Comparison of ENCODE assay signal across 12 cellular contexts in genomic region chr4:77022581-77023133, GRCh38. TPM values are rescaled to one million over a fixed set of nuclear protein-coding genes. Genes with fewer than 3 reads are reported as not detected.
DNase-seq lines count a peak whose midpoint lies in the region; ATAC-seq, FAIRE-seq and TF ChIP-seq lines count a peak whose summit lies in the region.
"Had no signal": no experiment of that assay in that cellular context is flagged by ENCODE, and none has a peak within 500 bp of the region (broad histone marks: within the 10 kb centered on the region; RNA-seq: fewer than 3 reads in every experiment).

No MANE protein-coding gene starts in this region.

- TF ChIP-seq POLR2A in breast epithelium (IDR thresholded peaks at IDR 0.05) = no peak

- H3K27ac Mint-ChIP-seq in MCF 10A (ENCODE audit: low read depth, unreplicated experiment) (no peak overlapping the region), brain (peak overlapping the region; percentile 50 to 89 (median 85))
- H3K27ac Mint-ChIP-seq in effector memory CD8-positive, alpha-beta T cell = no peak overlapping the region
- H3K27ac Mint-ChIP-seq: activated CD4-positive, alpha-beta T cell treated with anti-CD3 and anti-CD28 coated beads, Interleukin-2, amount 10 ng/mL, durations not matched to agents 7 days and 5 days; activated naive CD8-positive, alpha-beta T cell treated with anti-CD3 and anti-CD28 coated beads, Interleukin-2, amount 50 U/mL, for 24 hours had no signal

- DNase-seq in breast epithelium (ENCODE audit: low spot score in 2 of 2) (no peak), MCF 10A (ENCODE audit: unreplicated experiment) (no peak), iris pigment epithelial cell (ENCODE audit: low read depth) (peak; percentile 90), urothelium cell line (ENCODE audit: low spot score) (peak; percentile 29), posterior vena cava (ENCODE audit: low spot score) (no peak)
- no peak for DNase-seq in effector memory CD8-positive, alpha-beta T cell
- DNase-seq: activated CD4-positive, alpha-beta T cell treated with anti-CD3 and anti-CD28 coated beads, Interleukin-2, amount 10 ng/mL, durations not matched to agents 7 days and 5 days; activated naive CD8-positive, alpha-beta T cell treated with anti-CD3 and anti-CD28 coated beads, Interleukin-2, amount 50 U/mL, for 24 hours; gastrocnemius medialis had no signal

- BruUV-seq in MCF 10A (replicated peaks; lab: Mats Ljungman, UMichigan) = no TSS peak

- intact Hi-C loops in breast epithelium (cut with DNase I; ENCODE audit: low total_unique reads) = loop anchor here (5.0 kb wide), 1 partner anchor 620 kb away; no protein-coding TSS in a partner anchor
- intact Hi-C loops in MCF 10A (cut with micrococcal nuclease) = no loop called here
- intact Hi-C loops in posterior vena cava (cut with DNase I) = no loop called here

- FAIRE-seq in urothelium cell line (lab: Jason Lieb, UNC) = no peak
- FAIRE-seq: A549 had no signal

- no peaks in the 10 kb centered on the region for H3K9me3 ChIP-seq in breast epithelium
- H3K9me3 ChIP-seq: A549, gastrocnemius medialis had no signal

- peaks cover 75% of the 10 kb centered on the region for H3K36me3 Mint-ChIP-seq in MCF 10A (ENCODE audit: insufficient read depth, unreplicated experiment)
- H3K36me3 Mint-ChIP-seq in brain = peaks cover 82% of the 10 kb centered on the region
- peaks cover 6% of the 10 kb centered on the region for H3K36me3 Mint-ChIP-seq in effector memory CD8-positive, alpha-beta T cell (ENCODE audit: insufficient read depth)

- H3K9me3 Mint-ChIP-seq in MCF 10A (ENCODE audit: unreplicated experiment) (no peaks in the 10 kb centered on the region), brain (no peaks in the 10 kb centered on the region)
- no peaks in the 10 kb centered on the region for H3K9me3 Mint-ChIP-seq in effector memory CD8-positive, alpha-beta T cell
- H3K9me3 Mint-ChIP-seq: activated CD4-positive, alpha-beta T cell treated with anti-CD3 and anti-CD28 coated beads, Interleukin-2, amount 10 ng/mL, durations not matched to agents 7 days and 5 days; activated naive CD8-positive, alpha-beta T cell treated with anti-CD3 and anti-CD28 coated beads, Interleukin-2, amount 50 U/mL, for 24 hours had no signal

- no peak overlapping the region for H3K4me3 Mint-ChIP-seq in MCF 10A (ENCODE audit: unreplicated experiment)
- H3K4me3 Mint-ChIP-seq in brain = no peak overlapping the region
- H3K4me3 Mint-ChIP-seq in effector memory CD8-positive, alpha-beta T cell = no peak overlapping the region
- H3K4me3 Mint-ChIP-seq: activated CD4-positive, alpha-beta T cell treated with anti-CD3 and anti-CD28 coated beads, Interleukin-2, amount 10 ng/mL, durations not matched to agents 7 days and 5 days; activated naive CD8-positive, alpha-beta T cell treated with anti-CD3 and anti-CD28 coated beads, Interleukin-2, amount 50 U/mL, for 24 hours had no signal

- no peaks in the 10 kb centered on the region for H3K4me1 ChIP-seq in breast epithelium
- H3K4me1 ChIP-seq: A549, gastrocnemius medialis had no signal

- H3K27ac ChIP-seq in breast epithelium = peak overlapping the region; percentile 22 to 25
- H3K27ac ChIP-seq: gastrocnemius medialis had no signal

- POLR2A ChIA-PET in MCF 10A (lab: Yijun Ruan, JAX) = interaction anchor here (0.6 to 0.7 kb wide), 4 partner anchors 10 to 236 kb away, joined by 3 to 4 read pairs (median 3); no protein-coding TSS in a partner anchor

- TF ChIP-seq CTCF in breast epithelium (IDR thresholded peaks at IDR 0.05) (no peak), MCF 10A (IDR thresholded peaks at IDR 0.05; ENCODE audit: unreplicated experiment) (no peak), brain (conservative IDR thresholded peaks at IDR 0.05) (no peak)

- H3K27me3 ChIP-seq in breast epithelium = no peaks in the 10 kb centered on the region
- H3K27me3 ChIP-seq: gastrocnemius medialis had no signal

- CTCF ChIA-PET in MCF 10A (lab: Yijun Ruan, JAX) = interaction anchor here (1.0 kb wide), 1 partner anchor 21 kb away, joined by 3 read pairs; no protein-coding TSS in a partner anchor

- H3K36me3 ChIP-seq in breast epithelium = no peaks in the 10 kb centered on the region

- ATAC-seq in GM21381 (IDR thresholded peaks at IDR 0.05; ENCODE audit: unreplicated experiment) = no peak
- ATAC-seq in effector memory CD8-positive, alpha-beta T cell (replicated peaks) = no peak
- ATAC-seq: A549; activated naive CD8-positive, alpha-beta T cell treated with anti-CD3 and anti-CD28 coated beads, Interleukin-2, amount 50 U/mL, for 24 hours had no signal

- H3K4me1 Mint-ChIP-seq in MCF 10A (ENCODE audit: insufficient read depth, unreplicated experiment) (no peaks in the 10 kb centered on the region), brain (peaks cover 23% of the 10 kb centered on the region)
- peaks cover 0 to 3% of the 10 kb centered on the region in 2 donors for H3K4me1 Mint-ChIP-seq in effector memory CD8-positive, alpha-beta T cell (ENCODE audit: low read depth in 2 of 2)

- no peaks in the 10 kb centered on the region for H3K27me3 Mint-ChIP-seq in MCF 10A (ENCODE audit: insufficient read depth, unreplicated experiment)
- H3K27me3 Mint-ChIP-seq in brain = no peaks in the 10 kb centered on the region
- H3K27me3 Mint-ChIP-seq in effector memory CD8-positive, alpha-beta T cell = no peaks in the 10 kb centered on the region
- H3K27me3 Mint-ChIP-seq: activated naive CD8-positive, alpha-beta T cell treated with anti-CD3 and anti-CD28 coated beads, Interleukin-2, amount 50 U/mL, for 24 hours had no signal

- no peak overlapping the region for H3K4me3 ChIP-seq in breast epithelium
- H3K4me3 ChIP-seq: A549, gastrocnemius medialis had no signal

RNA-seq across cellular contexts. Expression of gene CCNI, which starts 53.1 kb away (rescaled TPM):
- 100 to 1,000 TPM; 267 to 346 (median 271) TPM for total RNA-seq in breast epithelium
- 297 and 368 TPM in 2 replicates for total RNA-seq in MCF 10A (2022)
- polyA plus RNA-seq in brain (ENCODE audit: insufficient read depth, low read depth, low replicate concordance) = 439 TPM
- 100 to 1,000 TPM; 347 to 394 TPM for total RNA-seq in posterior vena cava

Comparison
In these comparisons a context has a peak if more than half of its experiments do, and no peak if none do; other contexts are left out.
1. DNase-seq: peak in iris pigment epithelial cell (single experiment) and urothelium cell line (single experiment); none in breast epithelium (0 of 2), MCF 10A (single experiment), posterior vena cava (single experiment) and effector memory CD8-positive, alpha-beta T cell (0 of 3).
2. H3K27ac Mint-ChIP-seq: peak in brain (5 of 5); none in MCF 10A (single experiment) and effector memory CD8-positive, alpha-beta T cell (0 of 2).